21 cellular contexts compared by ENCODE assay signal in the genomic region with DNA sequence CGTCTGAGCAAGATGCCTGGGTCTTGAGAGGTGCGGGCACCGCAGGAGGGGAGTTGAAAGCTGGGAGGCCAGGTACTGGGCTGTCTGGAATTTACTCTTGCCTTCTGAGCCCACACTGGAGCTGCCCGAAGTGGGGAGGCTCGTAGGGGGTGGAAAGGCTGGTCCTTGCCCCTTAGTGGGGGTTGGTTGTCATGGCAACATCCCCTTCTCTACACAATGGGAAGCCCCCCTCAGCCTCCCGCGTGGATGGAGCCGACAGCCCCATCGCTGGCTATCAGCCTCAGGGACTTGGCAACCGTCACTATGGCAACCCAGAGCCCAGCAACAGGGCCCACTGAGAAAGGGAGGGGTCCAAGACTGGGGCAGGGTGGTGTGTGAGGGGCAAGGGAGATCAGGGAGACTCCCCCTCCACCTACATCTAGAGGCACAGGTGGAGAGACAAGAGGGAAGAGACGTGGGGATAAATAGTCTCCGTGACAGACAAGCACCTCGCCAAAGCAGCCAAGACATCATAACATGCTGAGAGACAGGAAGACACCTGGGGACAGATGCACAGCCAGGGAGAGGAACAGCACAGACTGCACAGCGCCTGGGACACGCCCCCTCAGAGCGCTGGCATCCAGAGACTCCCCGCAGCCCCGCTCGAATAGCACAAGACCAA. TPM values are rescaled to one million over a fixed set of nuclear protein-coding genes. Genes with fewer than 3 reads are reported as not detected.
A peak's percentile ranks its signal among the peaks of the same experiment; 100 is the strongest.
DNase-seq lines count a peak whose midpoint lies in the region; ATAC-seq, FAIRE-seq and TF ChIP-seq lines count a peak whose summit lies in the region.
"Had no signal": no experiment of that assay in that cellular context is flagged by ENCODE, and none has a peak within 500 bp of the region (broad histone marks: within the 10 kb centered on the region; RNA-seq: fewer than 3 reads in every experiment).

No MANE protein-coding gene starts in this region.

- no peak overlapping the region for H3K56ac ChIP-seq in H1 (replicated peaks; ENCODE audit: insufficient read length, low read depth, low read length)

- no peak for FAIRE-seq in H1 (lab: Jason Lieb, UNC)
- FAIRE-seq: kidney had no signal

- TF ChIP-seq POLR2A in H1 (IDR thresholded peaks at IDR 0.05; ENCODE audit: control extremely low read depth in 1 of 2, low read depth in 2 of 2, low read length in 2 of 2) (no peak), gastrocnemius medialis (IDR thresholded peaks at IDR 0.05) (no peak)

- H4K8ac ChIP-seq in H1 (ENCODE audit: extremely low read depth, insufficient read depth, low read length), result no peak overlapping the region

- TF ChIP-seq EP300 in SK-N-SH (IDR thresholded peaks at IDR 0.05; ENCODE audit: borderline replicate concordance in 1 of 2, low read depth in 1 of 2, low read length in 1 of 2) (no peak), H1 (IDR thresholded peaks at IDR 0.05; ENCODE audit: borderline replicate concordance in 1 of 2, low read depth in 2 of 2, low read length in 2 of 2) (no peak)

- no peaks in the 10 kb centered on the region for H3K9me2 ChIP-seq in SK-N-SH

- H2AFZ ChIP-seq in SK-N-SH (ENCODE audit: low read depth) (no peak overlapping the region), H1 (ENCODE audit: low read length) (no peak overlapping the region), osteoblast (ENCODE audit: low read length) (no peak overlapping the region)

- no peak overlapping the region for H4K91ac ChIP-seq in H1 (replicated peaks; ENCODE audit: insufficient read length, low read length)

- no peaks in the 10 kb centered on the region for H3K79me2 ChIP-seq in SK-N-SH (ENCODE audit: insufficient read depth)
- no peaks in the 10 kb centered on the region for H3K79me2 ChIP-seq in H1 (ENCODE audit: control insufficient read depth in 1 of 2, insufficient read depth in 2 of 2, low read length in 2 of 2)
- H3K79me2 ChIP-seq in osteoblast (ENCODE audit: insufficient read depth, low read length), result no peaks in the 10 kb centered on the region

- H3K27me3 ChIP-seq in SK-N-SH (ENCODE audit: insufficient read depth) (no peaks in the 10 kb centered on the region), H1 (replicated peaks in 1 of 4; ENCODE audit: control insufficient read depth in 3 of 4, extremely low read depth in 1 of 4, insufficient read depth in 3 of 4, low read length in 3 of 4) (peaks cover 0 to 7% (median 0%) of the 10 kb centered on the region in 4 experiments; a peak in 1 of 7 replicates), osteoblast (ENCODE audit: insufficient read depth, low read length) (peaks cover 42% of the 10 kb centered on the region), gastrocnemius medialis (peaks cover 43 to 58% (median 53%) of the 10 kb centered on the region in 3 donors)

- no peak overlapping the region; the same call in 1 of the 2 replicates for H2BK20ac ChIP-seq in H1 (ENCODE audit: low read length)

- no peak overlapping the region for H2BK5ac ChIP-seq in H1 (ENCODE audit: low read depth, low read length)

- H3K4ac ChIP-seq in H1 (replicated peaks; ENCODE audit: insufficient read length, low read depth, low read length), result no peak overlapping the region

- H3K9ac ChIP-seq in SK-N-SH (no peak overlapping the region), H1 (replicated peaks in 1 of 4; ENCODE audit: extremely low read depth in 1 of 4, low read depth in 3 of 4, low read length in 3 of 4) (no peak overlapping the region)

- DNase-seq in SK-N-SH (peak; percentile 70), NCI-H69 (lab: John Stamatoyannopoulos, UW) (peak; percentile 72), H1 (ENCODE audit: low read depth in 1 of 2, low spot score in 2 of 2) (peak in 1 of 2 experiments; percentile 62), osteoblast (ENCODE audit: insufficient read length, low spot score, missing footprints) (peak; percentile 45), SW480 (ENCODE audit: low spot score) (no peak), gastrocnemius medialis (no peak)
- DNase-seq: activated CD4-positive, CD25-positive, alpha-beta regulatory T cell treated with anti-CD3 and anti-CD28 coated beads, Interleukin-2, amount 50 U/mL, for 72 hours; activated naive CD8-positive, alpha-beta T cell treated with anti-CD3 and anti-CD28 coated beads, Interleukin-2, amount 10 ng/mL, durations not matched to agents 7 days and 5 days; activated T-cell treated with anti-CD3 and anti-CD28 coated beads for 4 hours; IMR-90; kidney; NCI-H1048; NCI-H526 treated with DMSO at 0.1 percent for 48 hours; stimulated activated naive CD4-positive, alpha-beta T cell; upper lobe of right lung had no signal

- H2AK5ac ChIP-seq in H1 (ENCODE audit: low read depth, low read length), result no peak overlapping the region

- no peak overlapping the region for H3K18ac ChIP-seq in H1 (ENCODE audit: extremely low read depth, low read length)

- H3F3A ChIP-seq in SK-N-SH (replicated peaks; ENCODE audit: insufficient read depth), result no peaks in the 10 kb centered on the region

- H3K4me3 ChIP-seq in SK-N-SH (ENCODE audit: low read depth in 2 of 2, low read length in 1 of 2) (no peak overlapping the region), H1 (ENCODE audit: extremely low read depth in 1 of 4, insufficient read depth in 2 of 4, low read depth in 3 of 4, low read length in 4 of 4) (0 out of 8 replicates have a peak overlapping the region, but pooled peaks of 1 of the 4 experiments have one; percentile 1), osteoblast (ENCODE audit: insufficient read depth, low read length) (no peak overlapping the region), gastrocnemius medialis (no peak overlapping the region)
- H3K4me3 ChIP-seq: smooth muscle cell, upper lobe of right lung had no signal

- H3K4me2 ChIP-seq in SK-N-SH (no peak overlapping the region), H1 (ENCODE audit: insufficient read depth in 1 of 2, low read depth in 2 of 2, low read length in 2 of 2) (peak overlapping the region; percentile 37 to 50), osteoblast (ENCODE audit: insufficient read depth, low read length) (no peak overlapping the region)
- H3K4me2 ChIP-seq: smooth muscle cell had no signal

- TF ChIP-seq RAD21 in SK-N-SH (IDR thresholded peaks at IDR 0.05; ENCODE audit: low read length) (no peak), H1 (IDR thresholded peaks at IDR 0.05 in 1 of 2, conservative IDR thresholded peaks at IDR 0.05 in 1 of 2; ENCODE audit: low read depth in 2 of 2, low read length in 2 of 2) (no peak)

- H3K23ac ChIP-seq in H1 (ENCODE audit: insufficient read length), result no peak overlapping the region

- H3K14ac ChIP-seq in H1 (ENCODE audit: insufficient read length), result no peak overlapping the region

- no peak overlapping the region for H2BK12ac ChIP-seq in H1 (ENCODE audit: low read depth, low read length)

- WGBS in SK-N-SH (ENCODE audit: low lambda C conversion rate), result 30% methylated on average over 14 of the region's 19 CpGs
- WGBS in H1 (ENCODE audit: extremely low coverage in 1 of 2, insufficient coverage in 1 of 2, insufficient read length in 1 of 2, insufficient replicate concordance in 2 of 2, low coverage in 1 of 2, low lambda C conversion rate in 2 of 2, missing lambda C conversion rate in 1 of 2), 2 experiments, result 26% methylated on average over 16 of the region's 19 CpGs; no CpG with 5 or more reads in 1 of the 2 experiments

- H3K27ac ChIP-seq in SK-N-SH (ENCODE audit: low read depth in 2 of 2, low read length in 1 of 2) (no peak overlapping the region), H1 (ENCODE audit: low read depth, low read length) (no peak overlapping the region), osteoblast (ENCODE audit: low read depth, low read length) (no peak overlapping the region), gastrocnemius medialis (no peak overlapping the region)
- H3K27ac ChIP-seq: RWPE1, upper lobe of right lung had no signal

- no peak for ATAC-seq in SK-N-SH treated with all-trans-retinoic acid at 6 μM for 48 hours
- ATAC-seq in HG02870 (IDR thresholded peaks at IDR 0.05; ENCODE audit: unreplicated experiment), result no peak
- no peak for ATAC-seq in gastrocnemius medialis
- ATAC-seq: upper lobe of right lung had no signal

- CTCF ChIA-PET in SK-N-SH (lab: Yijun Ruan, JAX) (interaction anchor here (8.2 kb wide), 1 partner anchor 24 kb away, joined by 82 read pairs; the partner anchor contains the start of genes TP53 and WRAP53), H1 (lab: Charles Lee; ENCODE audit: partially characterized antibody) (interaction anchor here (0.7 to 10.1 kb wide), 11 partner anchors 10 to 139 kb away, joined by 3 to 86 read pairs (median 4); partner anchors contain the start of genes SAT2, SHBG, TP53 and WRAP53)

- peaks cover 0 to 2% of the 10 kb centered on the region in 2 experiments for H3K36me3 ChIP-seq in SK-N-SH (replicated peaks in 1 of 2; ENCODE audit: control insufficient read depth in 1 of 2, insufficient read depth in 2 of 2, low read length in 1 of 2)
- H3K36me3 ChIP-seq in H1 (ENCODE audit: control insufficient read depth in 2 of 4, insufficient read depth in 4 of 4, low read length in 3 of 4), result no peaks in the 10 kb centered on the region
- no peaks in the 10 kb centered on the region for H3K36me3 ChIP-seq in osteoblast (ENCODE audit: insufficient read depth, low read length)
- H3K36me3 ChIP-seq in gastrocnemius medialis, result no peaks in the 10 kb centered on the region
- H3K36me3 ChIP-seq: upper lobe of right lung had no signal

- H2BK15ac ChIP-seq in H1 (ENCODE audit: low read length), result no peak overlapping the region

- no peaks in the 10 kb centered on the region for H3K79me1 ChIP-seq in H1 (ENCODE audit: low read depth, low read length)

- H4K5ac ChIP-seq in H1 (ENCODE audit: insufficient read length, low read depth, low read length), result no peak overlapping the region

- H3K4me1 ChIP-seq in SK-N-SH (ENCODE audit: control insufficient read depth in 1 of 2, insufficient read depth in 2 of 2, low read depth in 1 of 2, low read length in 1 of 2), result peaks cover 0 to 24% of the 10 kb centered on the region in 2 experiments; a peak in 1 of 4 replicates
- H3K4me1 ChIP-seq in H1 (replicated peaks in 1 of 4; ENCODE audit: control insufficient read depth in 3 of 4, insufficient read depth in 4 of 4, low read length in 3 of 4), result peaks cover 6 to 23% (median 14%) of the 10 kb centered on the region in 4 experiments
- peaks cover 8% of the 10 kb centered on the region for H3K4me1 ChIP-seq in osteoblast (ENCODE audit: insufficient read depth, low read length)
- H3K4me1 ChIP-seq in gastrocnemius medialis, result peaks cover 0 to 9% of the 10 kb centered on the region in 2 donors

- H3K9me3 ChIP-seq in SK-N-SH, result no peaks in the 10 kb centered on the region
- no peaks in the 10 kb centered on the region for H3K9me3 ChIP-seq in H1 (ENCODE audit: insufficient read depth in 2 of 2, low read depth in 1 of 2, low read length in 1 of 2)
- H3K9me3 ChIP-seq in osteoblast (ENCODE audit: low read depth, low read length), result no peaks in the 10 kb centered on the region
- H3K9me3 ChIP-seq in gastrocnemius medialis, result no peaks in the 10 kb centered on the region
- H3K9me3 ChIP-seq: upper lobe of right lung had no signal

- TF ChIP-seq CTCF in SK-N-SH (IDR thresholded peaks at IDR 0.05) (no peak), H1 (IDR thresholded peaks at IDR 0.05; ENCODE audit: control extremely low read depth in 1 of 3, insufficient read depth in 1 of 3, low read depth in 1 of 3, low read length in 3 of 3) (no peak), osteoblast (IDR thresholded peaks at IDR 0.05; ENCODE audit: extremely low read depth, low read depth, low read length) (no peak), gastrocnemius medialis (IDR thresholded peaks at IDR 0.05 in 4 of 5, conservative IDR thresholded peaks at IDR 0.05 in 1 of 5) (no peak)

- no peak overlapping the region for H2BK120ac ChIP-seq in H1 (replicated peaks; ENCODE audit: low read depth, low read length)

- intact Hi-C loops in gastrocnemius medialis (cut with DNase I; ENCODE audit: low total_unique reads), result no loop called here

- POLR2A ChIA-PET in SK-N-SH (lab: Yijun Ruan, JAX), result no interaction called here
- POLR2A ChIA-PET in H1 (lab: Charles Lee; ENCODE audit: partially characterized antibody), result interaction anchor here (1.0 to 8.8 kb wide), 4 partner anchors 9 to 125 kb away, joined by 3 to 88 read pairs (median 5); partner anchors contain the start of genes TP53 and WRAP53

- peaks cover 5% of the 10 kb centered on the region; the same call in 1 of the 2 replicates for H3K23me2 ChIP-seq in H1 (ENCODE audit: low read depth, low read length)

- in situ Hi-C loops in gastrocnemius medialis (cut with MboI; ENCODE audit: low sequenced_read_pairs in 4 of 4), result no loop called here

- H4K20me1 ChIP-seq in SK-N-SH (ENCODE audit: insufficient read depth), result no peaks in the 10 kb centered on the region
- no peaks in the 10 kb centered on the region for H4K20me1 ChIP-seq in H1 (replicated peaks in 1 of 2; ENCODE audit: control insufficient read depth in 1 of 2, insufficient read depth in 2 of 2, low read length in 2 of 2)
- H4K20me1 ChIP-seq in osteoblast (ENCODE audit: insufficient read depth, low read length), result no peaks in the 10 kb centered on the region

RNA-seq across cellular contexts. Expression of gene DNAH2, which starts 5.3 kb away (rescaled TPM):
- polyA plus RNA-seq in SK-N-SH (2012; rRNA removed) (0.13 and 0.18 TPM in 2 replicates), H1 (2011; rRNA removed) (0.18 and 0.25 TPM in 2 replicates)
- polyA plus RNA-seq in SK-N-SH (2012; cell fraction: cytosol; rRNA removed), result 0.07 and 0.18 TPM in 2 replicates
- 0.56 and 0.81 TPM in 2 replicates for polyA plus RNA-seq in SK-N-SH (2012; cell fraction: nucleus; rRNA removed)
- total RNA-seq in H1 (2021; fragmentation: NEBNext Ultra II Directional; extraction: Animal tissue kit (Norgen Biotek cat#: 25700)), result 0.13 and 0.21 TPM in 2 replicates
- polyA plus RNA-seq in H1 (2011; cell fraction: cytosol; rRNA removed), result 0.27 TPM
- polyA plus RNA-seq in H1 (2011; cell fraction: nucleus; rRNA removed), result 0.86 TPM
- 0.04 to 0.18 TPM (median 0.11 TPM) in 4 replicates for polyA plus RNA-seq in H1 (2012, experiment 1 of 2)
- 0.13 TPM for polyA plus RNA-seq in H1 (2012, experiment 2 of 2)
- 0.12 TPM for polyA plus RNA-seq in H1 (2013, experiment 1 of 2)
- 0.06 TPM for polyA plus RNA-seq in H1 (2013, experiment 2 of 2)
- 0.32 and 0.50 TPM in 2 replicates for polyA minus RNA-seq in H1 (2011; rRNA and poly(A)+ RNA removed)
- polyA minus RNA-seq in H1 (2011; cell fraction: cytosol; rRNA and poly(A)+ RNA removed), result 0.44 TPM
- 0.50 TPM for polyA minus RNA-seq in H1 (2011; cell fraction: nucleus; rRNA and poly(A)+ RNA removed)
- total RNA-seq in osteoblast (under 0.01 and 0.88 TPM in 2 replicates), gastrocnemius medialis (not detected)
- total RNA-seq: activated naive CD8-positive, alpha-beta T cell treated with anti-CD3 and anti-CD28 coated beads, Interleukin-2, amount 10 ng/mL, durations not matched to agents 7 days and 5 days; smooth muscle cell; T-helper 2 cell treated with Interferon-gamma antibody and Interleukin-4, amounts not matched to agents 100 ng/mL and 5 ng/mL, for 36 hours had no signal
- polyA plus RNA-seq: smooth muscle cell had no signal

RNA-seq across cellular contexts. Expression of gene EFNB3, which starts 7.2 kb away (rescaled TPM):
- 26.1 and 32.4 TPM in 2 replicates for polyA plus RNA-seq in SK-N-SH (2012; rRNA removed)
- 21.0 and 25.2 TPM in 2 replicates for polyA plus RNA-seq in SK-N-SH (2012; cell fraction: cytosol; rRNA removed)
- 35.5 and 47.9 TPM in 2 replicates for polyA plus RNA-seq in SK-N-SH (2012; cell fraction: nucleus; rRNA removed)
- total RNA-seq in H1 (2021; fragmentation: NEBNext Ultra II Directional; extraction: Animal tissue kit (Norgen Biotek cat#: 25700)), result 15.0 and 16.0 TPM in 2 replicates
- polyA plus RNA-seq in H1 (2011; rRNA removed), result 27.1 and 27.3 TPM in 2 replicates
- 19.9 TPM for polyA plus RNA-seq in H1 (2011; cell fraction: cytosol; rRNA removed)
- 40.5 TPM for polyA plus RNA-seq in H1 (2011; cell fraction: nucleus; rRNA removed)
- polyA plus RNA-seq in H1 (2012, experiment 1 of 2), result 15.2 to 17.2 TPM (median 16.3 TPM) in 4 replicates
- 20.2 TPM for polyA plus RNA-seq in H1 (2012, experiment 2 of 2)
- 18.0 TPM for polyA plus RNA-seq in H1 (2013, experiment 1 of 2)
- polyA plus RNA-seq in H1 (2013, experiment 2 of 2), result 18.9 TPM
- 14.9 and 18.5 TPM in 2 replicates for polyA minus RNA-seq in H1 (2011; rRNA and poly(A)+ RNA removed)
- 8.7 TPM for polyA minus RNA-seq in H1 (2011; cell fraction: cytosol; rRNA and poly(A)+ RNA removed)
- polyA minus RNA-seq in H1 (2011; cell fraction: nucleus; rRNA and poly(A)+ RNA removed), result 9.7 TPM
- total RNA-seq in osteoblast, result 1.8 and 2.7 TPM in 2 replicates
- under 1 TPM in 3 of 4 donors, not detected in 1; 0.13 to 0.46 (median 0.31) TPM for total RNA-seq in gastrocnemius medialis
- total RNA-seq: activated naive CD8-positive, alpha-beta T cell treated with anti-CD3 and anti-CD28 coated beads, Interleukin-2, amount 10 ng/mL, durations not matched to agents 7 days and 5 days; mononuclear cell; T-helper 2 cell treated with Interferon-gamma antibody and Interleukin-4, amounts not matched to agents 100 ng/mL and 5 ng/mL, for 36 hours had no signal

RNA-seq across cellular contexts. Expression of gene WRAP53, which starts 24.0 kb away (rescaled TPM):
- polyA plus RNA-seq in SK-N-SH (2012; rRNA removed) (6.6 and 8.6 TPM in 2 replicates), H1 (2011; rRNA removed) (29.2 and 38.4 TPM in 2 replicates)
- polyA plus RNA-seq in SK-N-SH (2012; cell fraction: cytosol; rRNA removed), result 3.4 and 4.4 TPM in 2 replicates
- 13.1 and 15.7 TPM in 2 replicates for polyA plus RNA-seq in SK-N-SH (2012; cell fraction: nucleus; rRNA removed)
- 29.3 and 30.1 TPM in 2 replicates for total RNA-seq in H1 (2021; fragmentation: NEBNext Ultra II Directional; extraction: Animal tissue kit (Norgen Biotek cat#: 25700))
- 24.4 TPM for polyA plus RNA-seq in H1 (2011; cell fraction: cytosol; rRNA removed)
- 42.9 TPM for polyA plus RNA-seq in H1 (2011; cell fraction: nucleus; rRNA removed)
- 23.4 to 35.3 TPM (median 32.4 TPM) in 4 replicates for polyA plus RNA-seq in H1 (2012, experiment 1 of 2)
- 38.6 TPM for polyA plus RNA-seq in H1 (2012, experiment 2 of 2)
- polyA plus RNA-seq in H1 (2013, experiment 1 of 2), result 21.8 TPM
- polyA plus RNA-seq in H1 (2013, experiment 2 of 2), result 19.4 TPM
- 14.3 and 16.1 TPM in 2 replicates for polyA minus RNA-seq in H1 (2011; rRNA and poly(A)+ RNA removed)
- 12.0 TPM for polyA minus RNA-seq in H1 (2011; cell fraction: cytosol; rRNA and poly(A)+ RNA removed)
- 10.0 TPM for polyA minus RNA-seq in H1 (2011; cell fraction: nucleus; rRNA and poly(A)+ RNA removed)
- total RNA-seq in osteoblast (3.5 and 4.3 TPM in 2 replicates), gastrocnemius medialis (1 to 10 TPM; 2.6 to 5.8 (median 3.7) TPM)

RNA-seq across cellular contexts. Expression of gene TP53, which starts 25.0 kb away (rescaled TPM):
- polyA plus RNA-seq in SK-N-SH (2012; rRNA removed) (47.3 and 62.6 TPM in 2 replicates), H1 (2011; rRNA removed) (143 and 149 TPM in 2 replicates)
- polyA plus RNA-seq in SK-N-SH (2012; cell fraction: cytosol; rRNA removed), result 48.0 and 54.3 TPM in 2 replicates
- 75.6 and 79.8 TPM in 2 replicates for polyA plus RNA-seq in SK-N-SH (2012; cell fraction: nucleus; rRNA removed)
- total RNA-seq in H1 (2021; fragmentation: NEBNext Ultra II Directional; extraction: Animal tissue kit (Norgen Biotek cat#: 25700)), result 198 and 210 TPM in 2 replicates
- polyA plus RNA-seq in H1 (2011; cell fraction: cytosol; rRNA removed), result 84.3 TPM
- 102 TPM for polyA plus RNA-seq in H1 (2011; cell fraction: nucleus; rRNA removed)
- polyA plus RNA-seq in H1 (2012, experiment 1 of 2), result 174 to 217 TPM (median 194 TPM) in 4 replicates
- polyA plus RNA-seq in H1 (2012, experiment 2 of 2), result 263 TPM
- 192 TPM for polyA plus RNA-seq in H1 (2013, experiment 1 of 2)
- 190 TPM for polyA plus RNA-seq in H1 (2013, experiment 2 of 2)
- polyA minus RNA-seq in H1 (2011; rRNA and poly(A)+ RNA removed), result 136 TPM in 2 replicates
- 107 TPM for polyA minus RNA-seq in H1 (2011; cell fraction: cytosol; rRNA and poly(A)+ RNA removed)
- polyA minus RNA-seq in H1 (2011; cell fraction: nucleus; rRNA and poly(A)+ RNA removed), result 55.7 TPM
- total RNA-seq in osteoblast (63.9 and 71.3 TPM in 2 replicates), gastrocnemius medialis (10 to 100 TPM; 14.1 to 17.0 (median 15.4) TPM)

Comparison
In these comparisons a context has a peak if more than half of its experiments do, and no peak if none do; other contexts are left out.
1. DNase-seq: peak in SK-N-SH (single experiment), NCI-H69 (single experiment) and osteoblast (single experiment); none in SW480 (single experiment) and gastrocnemius medialis (0 of 2).
2. H3K4me2 ChIP-seq: peak in H1 (2 of 2); none in SK-N-SH (single experiment) and osteoblast (single experiment).